In the genomic region with DNA sequence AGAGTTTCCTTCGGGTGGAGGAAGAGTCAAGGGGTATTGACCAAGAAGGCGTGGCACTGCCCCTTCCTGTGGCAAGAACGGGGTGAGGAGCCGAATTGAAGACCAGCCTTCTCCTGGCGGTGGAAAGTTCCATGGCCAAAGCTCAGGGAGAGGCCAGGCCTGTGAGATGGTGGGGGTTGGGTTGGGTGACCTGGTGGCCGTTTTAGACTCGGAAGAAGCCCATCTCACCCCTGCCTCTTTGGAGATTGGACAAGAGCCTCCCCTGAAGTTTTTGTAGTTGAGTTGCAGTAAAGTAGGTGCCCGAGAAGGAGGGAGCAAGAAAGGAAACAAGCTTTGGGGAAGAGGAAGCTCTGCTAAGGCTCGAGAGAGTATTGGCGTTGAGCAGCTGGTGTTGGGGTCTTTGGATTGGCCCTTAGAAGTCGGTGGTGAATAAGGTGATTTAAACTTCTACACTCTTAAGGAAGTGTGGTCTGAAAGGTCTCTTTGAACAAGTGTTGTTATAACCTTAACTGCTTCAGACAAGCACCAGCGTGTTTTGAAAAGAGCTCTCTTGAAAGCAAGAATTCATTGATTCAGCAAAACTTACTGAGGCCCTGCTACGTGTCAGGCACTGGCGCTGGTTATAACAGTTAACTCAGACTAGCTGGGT, we compare ENCODE assay signal across 1 cellular context.
TF ChIP-seq lines count a peak whose summit lies in the region.

No MANE protein-coding gene starts in this region.

TF ChIP-seq in GM23338, 12 proteins besides CTCF, POLR2A, EP300 and RAD21:
- no peak for TF ChIP-seq ETS1 (IDR thresholded peaks at IDR 0.05)
- no peak for TF ChIP-seq NANOG (IDR thresholded peaks at IDR 0.05; ENCODE audit: borderline replicate concordance)
- no peak for TF ChIP-seq JUNB (IDR thresholded peaks at IDR 0.05; ENCODE audit: unreplicated experiment)
- TF ChIP-seq, protein P1, sequence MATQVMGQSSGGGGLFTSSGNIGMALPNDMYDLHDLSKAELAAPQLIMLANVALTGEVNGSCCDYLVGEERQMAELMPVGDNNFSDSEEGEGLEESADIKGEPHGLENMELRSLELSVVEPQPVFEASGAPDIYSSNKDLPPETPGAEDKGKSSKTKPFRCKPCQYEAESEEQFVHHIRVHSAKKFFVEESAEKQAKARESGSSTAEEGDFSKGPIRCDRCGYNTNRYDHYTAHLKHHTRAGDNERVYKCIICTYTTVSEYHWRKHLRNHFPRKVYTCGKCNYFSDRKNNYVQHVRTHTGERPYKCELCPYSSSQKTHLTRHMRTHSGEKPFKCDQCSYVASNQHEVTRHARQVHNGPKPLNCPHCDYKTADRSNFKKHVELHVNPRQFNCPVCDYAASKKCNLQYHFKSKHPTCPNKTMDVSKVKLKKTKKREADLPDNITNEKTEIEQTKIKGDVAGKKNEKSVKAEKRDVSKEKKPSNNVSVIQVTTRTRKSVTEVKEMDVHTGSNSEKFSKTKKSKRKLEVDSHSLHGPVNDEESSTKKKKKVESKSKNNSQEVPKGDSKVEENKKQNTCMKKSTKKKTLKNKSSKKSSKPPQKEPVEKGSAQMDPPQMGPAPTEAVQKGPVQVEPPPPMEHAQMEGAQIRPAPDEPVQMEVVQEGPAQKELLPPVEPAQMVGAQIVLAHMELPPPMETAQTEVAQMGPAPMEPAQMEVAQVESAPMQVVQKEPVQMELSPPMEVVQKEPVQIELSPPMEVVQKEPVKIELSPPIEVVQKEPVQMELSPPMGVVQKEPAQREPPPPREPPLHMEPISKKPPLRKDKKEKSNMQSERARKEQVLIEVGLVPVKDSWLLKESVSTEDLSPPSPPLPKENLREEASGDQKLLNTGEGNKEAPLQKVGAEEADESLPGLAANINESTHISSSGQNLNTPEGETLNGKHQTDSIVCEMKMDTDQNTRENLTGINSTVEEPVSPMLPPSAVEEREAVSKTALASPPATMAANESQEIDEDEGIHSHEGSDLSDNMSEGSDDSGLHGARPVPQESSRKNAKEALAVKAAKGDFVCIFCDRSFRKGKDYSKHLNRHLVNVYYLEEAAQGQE (IDR thresholded peaks at IDR 0.05; ENCODE audit: unreplicated experiment): no peak
- no peak for TF ChIP-seq ZNF331 (CRISPR knock-in tag; IDR thresholded peaks at IDR 0.05; ENCODE audit: low read depth)
- no peak for TF ChIP-seq ZNF114 (CRISPR knock-in tag; IDR thresholded peaks at IDR 0.05)
- TF ChIP-seq EZH2phosphoT487 (IDR thresholded peaks at IDR 0.05; ENCODE audit: unreplicated experiment): no peak
- TF ChIP-seq POLR2AphosphoS5 (IDR thresholded peaks at IDR 0.05; ENCODE audit: low read depth): no peak
- TF ChIP-seq EZH2 (IDR thresholded peaks at IDR 0.05; ENCODE audit: low read depth, unreplicated experiment): no peak
- TF ChIP-seq, protein P2, sequence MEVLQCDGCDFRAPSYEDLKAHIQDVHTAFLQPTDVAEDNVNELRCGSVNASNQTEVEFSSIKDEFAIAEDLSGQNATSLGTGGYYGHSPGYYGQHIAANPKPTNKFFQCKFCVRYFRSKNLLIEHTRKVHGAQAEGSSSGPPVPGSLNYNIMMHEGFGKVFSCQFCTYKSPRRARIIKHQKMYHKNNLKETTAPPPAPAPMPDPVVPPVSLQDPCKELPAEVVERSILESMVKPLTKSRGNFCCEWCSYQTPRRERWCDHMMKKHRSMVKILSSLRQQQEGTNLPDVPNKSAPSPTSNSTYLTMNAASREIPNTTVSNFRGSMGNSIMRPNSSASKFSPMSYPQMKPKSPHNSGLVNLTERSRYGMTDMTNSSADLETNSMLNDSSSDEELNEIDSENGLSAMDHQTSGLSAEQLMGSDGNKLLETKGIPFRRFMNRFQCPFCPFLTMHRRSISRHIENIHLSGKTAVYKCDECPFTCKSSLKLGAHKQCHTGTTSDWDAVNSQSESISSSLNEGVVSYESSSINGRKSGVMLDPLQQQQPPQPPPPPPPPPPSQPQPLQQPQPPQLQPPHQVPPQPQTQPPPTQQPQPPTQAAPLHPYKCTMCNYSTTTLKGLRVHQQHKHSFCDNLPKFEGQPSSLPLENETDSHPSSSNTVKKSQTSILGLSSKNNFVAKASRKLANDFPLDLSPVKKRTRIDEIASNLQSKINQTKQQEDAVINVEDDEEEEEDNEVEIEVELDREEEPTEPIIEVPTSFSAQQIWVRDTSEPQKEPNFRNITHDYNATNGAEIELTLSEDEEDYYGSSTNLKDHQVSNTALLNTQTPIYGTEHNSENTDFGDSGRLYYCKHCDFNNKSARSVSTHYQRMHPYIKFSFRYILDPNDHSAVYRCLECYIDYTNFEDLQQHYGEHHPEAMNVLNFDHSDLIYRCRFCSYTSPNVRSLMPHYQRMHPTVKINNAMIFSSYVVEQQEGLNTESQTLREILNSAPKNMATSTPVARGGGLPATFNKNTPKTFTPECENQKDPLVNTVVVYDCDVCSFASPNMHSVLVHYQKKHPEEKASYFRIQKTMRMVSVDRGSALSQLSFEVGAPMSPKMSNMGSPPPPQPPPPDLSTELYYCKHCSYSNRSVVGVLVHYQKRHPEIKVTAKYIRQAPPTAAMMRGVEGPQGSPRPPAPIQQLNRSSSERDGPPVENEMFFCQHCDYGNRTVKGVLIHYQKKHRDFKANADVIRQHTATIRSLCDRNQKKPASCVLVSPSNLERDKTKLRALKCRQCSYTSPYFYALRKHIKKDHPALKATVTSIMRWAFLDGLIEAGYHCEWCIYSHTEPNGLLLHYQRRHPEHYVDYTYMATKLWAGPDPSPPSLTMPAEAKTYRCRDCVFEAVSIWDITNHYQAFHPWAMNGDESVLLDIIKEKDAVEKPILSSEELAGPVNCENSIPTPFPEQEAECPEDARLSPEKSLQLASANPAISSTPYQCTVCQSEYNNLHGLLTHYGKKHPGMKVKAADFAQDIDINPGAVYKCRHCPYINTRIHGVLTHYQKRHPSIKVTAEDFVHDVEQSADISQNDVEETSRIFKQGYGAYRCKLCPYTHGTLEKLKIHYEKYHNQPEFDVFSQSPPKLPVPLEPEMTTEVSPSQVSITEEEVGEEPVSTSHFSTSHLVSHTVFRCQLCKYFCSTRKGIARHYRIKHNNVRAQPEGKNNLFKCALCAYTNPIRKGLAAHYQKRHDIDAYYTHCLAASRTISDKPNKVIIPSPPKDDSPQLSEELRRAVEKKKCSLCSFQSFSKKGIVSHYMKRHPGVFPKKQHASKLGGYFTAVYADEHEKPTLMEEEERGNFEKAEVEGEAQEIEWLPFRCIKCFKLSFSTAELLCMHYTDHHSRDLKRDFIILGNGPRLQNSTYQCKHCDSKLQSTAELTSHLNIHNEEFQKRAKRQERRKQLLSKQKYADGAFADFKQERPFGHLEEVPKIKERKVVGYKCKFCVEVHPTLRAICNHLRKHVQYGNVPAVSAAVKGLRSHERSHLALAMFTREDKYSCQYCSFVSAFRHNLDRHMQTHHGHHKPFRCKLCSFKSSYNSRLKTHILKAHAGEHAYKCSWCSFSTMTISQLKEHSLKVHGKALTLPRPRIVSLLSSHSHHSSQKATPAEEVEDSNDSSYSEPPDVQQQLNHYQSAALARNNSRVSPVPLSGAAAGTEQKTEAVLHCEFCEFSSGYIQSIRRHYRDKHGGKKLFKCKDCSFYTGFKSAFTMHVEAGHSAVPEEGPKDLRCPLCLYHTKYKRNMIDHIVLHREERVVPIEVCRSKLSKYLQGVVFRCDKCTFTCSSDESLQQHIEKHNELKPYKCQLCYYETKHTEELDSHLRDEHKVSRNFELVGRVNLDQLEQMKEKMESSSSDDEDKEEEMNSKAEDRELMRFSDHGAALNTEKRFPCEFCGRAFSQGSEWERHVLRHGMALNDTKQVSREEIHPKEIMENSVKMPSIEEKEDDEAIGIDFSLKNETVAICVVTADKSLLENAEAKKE (CRISPR knock-in tag; IDR thresholded peaks at IDR 0.05): no peak
TF ChIP-seq in GM23338: peak in this region for 0.
